ENCODE assay signal across 14 cellular contexts in genomic region chr19:41941410-41942202, GRCh38. TPM values are rescaled to one million over a fixed set of nuclear protein-coding genes. Genes with fewer than 3 reads are reported as not detected.
DNase-seq lines count a peak whose midpoint lies in the region; ATAC-seq and TF ChIP-seq lines count a peak whose summit lies in the region.
"Had no signal": no experiment of that assay in that cellular context is flagged by ENCODE, and none has a peak within 500 bp of the region (broad histone marks: within the 10 kb centered on the region; RNA-seq: fewer than 3 reads in every experiment).

No MANE protein-coding gene starts in this region.

- H3K4me3 Mint-ChIP-seq in activated naive CD4-positive, alpha-beta T cell treated with anti-CD3 and anti-CD28 coated beads, Interleukin-2, amount 10 ng/mL, durations not matched to agents 7 days and 5 days = peak overlapping the region; percentile 24
- H3K4me3 Mint-ChIP-seq in effector memory CD8-positive, alpha-beta T cell = peak overlapping the region; percentile 74 to 80
- peak overlapping the region; percentile 93 to 95 for H3K4me3 Mint-ChIP-seq in stimulated activated naive B cell treated with anti-CD40 and anti-IgM and Interleukin-4, amounts not matched to agents 10 μg/mL and 1 μg/mL and 100 μg/mL, for 72 hours
- H3K4me3 Mint-ChIP-seq: HFFc6 had no signal

- H3K4me1 ChIP-seq in colonic mucosa (no peaks in the 10 kb centered on the region), BE2C (no peaks in the 10 kb centered on the region)

- intact Hi-C loops in colonic mucosa (cut with DNase I) = no loop called here

- H3K4me1 Mint-ChIP-seq in activated naive CD4-positive, alpha-beta T cell treated with anti-CD3 and anti-CD28 coated beads, Interleukin-2, amount 10 ng/mL, durations not matched to agents 7 days and 5 days = peaks cover 37% of the 10 kb centered on the region
- H3K4me1 Mint-ChIP-seq in effector memory CD8-positive, alpha-beta T cell (ENCODE audit: low read depth in 2 of 2) = peaks cover 40 to 53% of the 10 kb centered on the region in 2 donors
- H3K4me1 Mint-ChIP-seq in stimulated activated naive B cell treated with anti-CD40 and anti-IgM and Interleukin-4, amounts not matched to agents 10 μg/mL and 1 μg/mL and 100 μg/mL, for 72 hours = peaks cover 51 to 71% of the 10 kb centered on the region in 2 donors

- CTCF ChIA-PET in activated naive CD4-positive, alpha-beta T cell treated with anti-CD3 and anti-CD28 coated beads, Interleukin-2, amount 10 ng/mL, durations not matched to agents 7 days and 5 days (lab: Charles Lee) = no interaction called here

- peak overlapping the region; percentile 92 for H3K4me2 ChIP-seq in SU-DHL-6 (ENCODE audit: low read depth, low read length, poor library complexity, severe bottlenecking)

- H3K36me3 ChIP-seq in SU-DHL-6 (ENCODE audit: low read length) (no peaks in the 10 kb centered on the region), colonic mucosa (no peaks in the 10 kb centered on the region), BE2C (no peaks in the 10 kb centered on the region)

- no peak overlapping the region for H2AFZ ChIP-seq in SU-DHL-6 (ENCODE audit: low read depth, low read length, severe bottlenecking)

- H3K9me3 ChIP-seq in SU-DHL-6 (ENCODE audit: insufficient read depth, low read length) = no peaks in the 10 kb centered on the region
- no peaks in the 10 kb centered on the region for H3K9me3 ChIP-seq in colonic mucosa
- H3K9me3 ChIP-seq in BE2C = no peaks in the 10 kb centered on the region

- no peak for DNase-seq in activated naive CD4-positive, alpha-beta T cell treated with anti-CD3 and anti-CD28 coated beads, Interleukin-2, amount 10 ng/mL, durations not matched to agents 7 days and 5 days
- DNase-seq in activated naive CD4-positive, alpha-beta T cell (lab: John Stamatoyannopoulos, UW) = no peak
- DNase-seq in effector memory CD8-positive, alpha-beta T cell = no peak
- DNase-seq in stimulated activated naive B cell treated with anti-CD40 and anti-IgM and Interleukin-4, amounts not matched to agents 10 μg/mL and 1 μg/mL and 100 μg/mL, for 72 hours = no peak
- DNase-seq in colonic mucosa (no peak), BE2C (no peak), AG08396 (ENCODE audit: low spot score) (no peak)
- DNase-seq: activated CD4-positive, alpha-beta T cell treated with anti-CD3 and anti-CD28 coated beads for 1 hour; cortex of kidney; EL; HFFc6 had no signal

- H3K36me3 Mint-ChIP-seq in activated naive CD4-positive, alpha-beta T cell treated with anti-CD3 and anti-CD28 coated beads, Interleukin-2, amount 10 ng/mL, durations not matched to agents 7 days and 5 days = peaks cover 2% of the 10 kb centered on the region
- peaks cover 20% of the 10 kb centered on the region for H3K36me3 Mint-ChIP-seq in effector memory CD8-positive, alpha-beta T cell (ENCODE audit: insufficient read depth)
- peaks cover 2 to 16% of the 10 kb centered on the region in 2 donors for H3K36me3 Mint-ChIP-seq in stimulated activated naive B cell treated with anti-CD40 and anti-IgM and Interleukin-4, amounts not matched to agents 10 μg/mL and 1 μg/mL and 100 μg/mL, for 72 hours

- H3K9me2 ChIP-seq in SU-DHL-6 (replicated peaks; ENCODE audit: insufficient read depth, low read length) = no peaks in the 10 kb centered on the region

- H3K27me3 ChIP-seq in SU-DHL-6 (ENCODE audit: low read length) (no peaks in the 10 kb centered on the region), colonic mucosa (peaks cover 4% of the 10 kb centered on the region), BE2C (peaks cover 34% of the 10 kb centered on the region)

- peak overlapping the region; percentile 61 for H3K4me3 ChIP-seq in SU-DHL-6 (ENCODE audit: insufficient read depth, low read length, poor library complexity, severe bottlenecking)
- no peak overlapping the region for H3K4me3 ChIP-seq in colonic mucosa
- no peak overlapping the region for H3K4me3 ChIP-seq in BE2C (ENCODE audit: low read depth, low read length)

- no peaks in the 10 kb centered on the region for H3K9me3 Mint-ChIP-seq in activated naive CD4-positive, alpha-beta T cell treated with anti-CD3 and anti-CD28 coated beads, Interleukin-2, amount 10 ng/mL, durations not matched to agents 7 days and 5 days
- no peaks in the 10 kb centered on the region for H3K9me3 Mint-ChIP-seq in effector memory CD8-positive, alpha-beta T cell
- H3K9me3 Mint-ChIP-seq in stimulated activated naive B cell treated with anti-CD40 and anti-IgM and Interleukin-4, amounts not matched to agents 10 μg/mL and 1 μg/mL and 100 μg/mL, for 72 hours = no peaks in the 10 kb centered on the region
- H3K9me3 Mint-ChIP-seq: HFFc6 had no signal

- peaks cover 4% of the 10 kb centered on the region; the same call in 1 of the 2 replicates for H3K79me2 ChIP-seq in SU-DHL-6 (ENCODE audit: insufficient read depth, low read length)

- no peak for TF ChIP-seq CTCF in SU-DHL-6 (IDR thresholded peaks at IDR 0.05; ENCODE audit: insufficient read depth, low read length, poor library complexity, severe bottlenecking)
- no peak for TF ChIP-seq CTCF in colonic mucosa (IDR thresholded peaks at IDR 0.05)
- TF ChIP-seq CTCF in BE2C (IDR thresholded peaks at IDR 0.05; ENCODE audit: low read depth, low read length) = no peak

- no peak for ATAC-seq in effector memory CD8-positive, alpha-beta T cell (replicated peaks)
- no peak for ATAC-seq in stimulated activated naive B cell treated with anti-CD40 and anti-IgM and Interleukin-4, amounts not matched to agents 10 μg/mL and 1 μg/mL and 100 μg/mL, for 72 hours (replicated peaks)
- ATAC-seq: SK-N-SH treated with all-trans-retinoic acid at 6 μM for 48 hours had no signal

- no peak overlapping the region for H3K27ac Mint-ChIP-seq in activated naive CD4-positive, alpha-beta T cell treated with anti-CD3 and anti-CD28 coated beads, Interleukin-2, amount 10 ng/mL, durations not matched to agents 7 days and 5 days
- H3K27ac Mint-ChIP-seq in effector memory CD8-positive, alpha-beta T cell = peak overlapping the region; percentile 46 to 95
- H3K27ac Mint-ChIP-seq in stimulated activated naive B cell treated with anti-CD40 and anti-IgM and Interleukin-4, amounts not matched to agents 10 μg/mL and 1 μg/mL and 100 μg/mL, for 72 hours = peak overlapping the region; percentile 98
- H3K27ac Mint-ChIP-seq: HFFc6 had no signal

- peak overlapping the region; percentile 99 for H3K27ac ChIP-seq in SU-DHL-6 (ENCODE audit: low read depth, low read length)
- no peak overlapping the region for H3K27ac ChIP-seq in colonic mucosa

- H3F3A ChIP-seq in SU-DHL-6 (ENCODE audit: insufficient read depth) = peaks cover 70% of the 10 kb centered on the region

- H3K27me3 Mint-ChIP-seq in activated naive CD4-positive, alpha-beta T cell treated with anti-CD3 and anti-CD28 coated beads, Interleukin-2, amount 10 ng/mL, durations not matched to agents 7 days and 5 days = peaks cover 67% of the 10 kb centered on the region
- peaks cover 16 to 46% of the 10 kb centered on the region in 2 donors for H3K27me3 Mint-ChIP-seq in effector memory CD8-positive, alpha-beta T cell
- H3K27me3 Mint-ChIP-seq in stimulated activated naive B cell treated with anti-CD40 and anti-IgM and Interleukin-4, amounts not matched to agents 10 μg/mL and 1 μg/mL and 100 μg/mL, for 72 hours = no peaks in the 10 kb centered on the region

- H3K9ac ChIP-seq in SU-DHL-6 (ENCODE audit: low read length) (peak overlapping the region; percentile 92), colonic mucosa (ENCODE audit: low read depth in 2 of 2, low read length in 2 of 2) (peak overlapping the region in 1 of 2 donors; percentile 78)

- H4K20me1 ChIP-seq in SU-DHL-6 (ENCODE audit: low read depth, low read length) = no peaks in the 10 kb centered on the region

RNA-seq across cellular contexts. Expression of gene ERFL, which starts 13.4 kb away (rescaled TPM):
- total RNA-seq in colonic mucosa = under 1 TPM; 0.42 to 0.47 TPM
- not detected for polyA plus RNA-seq in BE2C (2012; ENCODE audit: insufficient read depth, insufficient read length, low read depth)

RNA-seq across cellular contexts. Expression of gene RABAC1, which starts 17.5 kb away (rescaled TPM):
- total RNA-seq in colonic mucosa = 100 to 1,000 TPM; 172 to 197 TPM
- polyA plus RNA-seq in BE2C (2012; ENCODE audit: insufficient read depth, insufficient read length, low read depth) = 203 TPM

RNA-seq across cellular contexts. Expression of gene ATP1A3, which starts 52.4 kb away (rescaled TPM):
- total RNA-seq in colonic mucosa = 1 to 10 TPM in 1 of 2 donors, under 1 TPM in 1; 0.35 to 1.9 TPM
- polyA plus RNA-seq in BE2C (2012; ENCODE audit: insufficient read depth, insufficient read length, low read depth) = 523 TPM
- polyA plus RNA-seq: fibroblast of lung had no signal

RNA-seq across cellular contexts. Expression of gene ARHGEF1, which starts 58.6 kb away (rescaled TPM):
- total RNA-seq in colonic mucosa = 10 to 100 TPM; 64.1 to 98.7 TPM
- polyA plus RNA-seq in BE2C (2012; ENCODE audit: insufficient read depth, insufficient read length, low read depth) = 33.2 TPM

Comparison
In these comparisons a context has a peak if more than half of its experiments do, and no peak if none do; other contexts are left out.
1. H3K4me3 Mint-ChIP-seq: peak in every context shown above with its lines; median percentile 94 in stimulated activated naive B cell treated with anti-CD40 and anti-IgM and Interleukin-4, amounts not matched to agents 10 μg/mL and 1 μg/mL and 100 μg/mL, for 72 hours; 77 in effector memory CD8-positive, alpha-beta T cell; 24 in activated naive CD4-positive, alpha-beta T cell treated with anti-CD3 and anti-CD28 coated beads, Interleukin-2, amount 10 ng/mL, durations not matched to agents 7 days and 5 days.